15 cellular contexts compared by ENCODE assay signal in the genomic region with DNA sequence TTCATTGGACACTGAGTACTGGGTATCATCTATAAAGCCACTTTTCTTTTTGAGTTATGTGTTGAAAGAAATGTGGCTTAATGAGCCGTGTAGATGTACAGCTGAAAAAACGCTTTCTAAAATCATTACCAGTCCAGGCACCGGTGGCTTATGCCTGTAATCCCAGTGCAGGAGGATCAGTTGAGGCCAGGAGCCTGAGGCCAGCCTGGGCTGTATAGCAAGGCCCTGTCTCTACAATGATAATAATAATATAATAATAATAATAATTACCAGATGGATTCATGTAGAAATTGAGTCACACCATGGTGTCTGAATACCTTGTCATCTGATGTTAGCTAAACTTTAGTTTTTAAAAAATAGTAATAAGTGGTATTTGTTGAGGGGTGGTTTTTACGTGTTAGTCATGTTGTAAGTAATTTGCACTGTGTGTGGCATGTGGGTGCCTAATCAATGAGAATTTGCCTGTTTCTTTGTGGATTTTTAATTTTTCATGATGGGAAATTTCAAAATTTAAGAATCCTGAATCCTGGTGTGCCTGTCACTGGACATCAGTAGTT. TPM values are rescaled to one million over a fixed set of nuclear protein-coding genes. Genes with fewer than 3 reads are reported as not detected.
DNase-seq lines count a peak whose midpoint lies in the region; ATAC-seq, FAIRE-seq and TF ChIP-seq lines count a peak whose summit lies in the region.
"Had no signal": no experiment of that assay in that cellular context is flagged by ENCODE, and none has a peak within 500 bp of the region (broad histone marks: within the 10 kb centered on the region; RNA-seq: fewer than 3 reads in every experiment).

No MANE protein-coding gene starts in this region.

- no peaks in the 10 kb centered on the region for H3K9me3 ChIP-seq in mucosa of descending colon

- no peaks in the 10 kb centered on the region for H3K27me3 Mint-ChIP-seq in T-helper 2 cell treated with Interferon-gamma antibody and Interleukin-4, amounts not matched to agents 5 μg/mL and 100 μg/mL, for 36 hours (ENCODE audit: low read depth)
- no peaks in the 10 kb centered on the region for H3K27me3 Mint-ChIP-seq in activated T-helper 17 cell treated with anti-CD3 and anti-CD28 coated beads, Interleukin-2, amount 50 U/mL, for 72 hours
- no peaks in the 10 kb centered on the region for H3K27me3 Mint-ChIP-seq in nephron (ENCODE audit: low read depth)

- H3K4me3 Mint-ChIP-seq in T-helper 2 cell treated with Interferon-gamma antibody and Interleukin-4, amounts not matched to agents 5 μg/mL and 100 μg/mL, for 36 hours: peak overlapping the region; percentile 78
- peak overlapping the region; percentile 98 for H3K4me3 Mint-ChIP-seq in activated T-helper 17 cell treated with anti-CD3 and anti-CD28 coated beads, Interleukin-2, amount 50 U/mL, for 72 hours
- H3K4me3 Mint-ChIP-seq in nephron: no peak overlapping the region

- intact Hi-C loops in mucosa of descending colon (cut with DNase I, micrococcal nuclease): no loop called here

- peak; percentile 42 for FAIRE-seq in GM19239 (lab: Jason Lieb, UNC)
- FAIRE-seq: A204.1, GM12892 had no signal

- H3K4me1 Mint-ChIP-seq in T-helper 2 cell treated with Interferon-gamma antibody and Interleukin-4, amounts not matched to agents 5 μg/mL and 100 μg/mL, for 36 hours (ENCODE audit: low read depth): peaks cover 73% of the 10 kb centered on the region
- peaks cover 71% of the 10 kb centered on the region for H3K4me1 Mint-ChIP-seq in activated T-helper 17 cell treated with anti-CD3 and anti-CD28 coated beads, Interleukin-2, amount 50 U/mL, for 72 hours
- peaks cover 82% of the 10 kb centered on the region for H3K4me1 Mint-ChIP-seq in nephron

- H3K4me3 ChIP-seq in mucosa of descending colon: no peak overlapping the region

- TF ChIP-seq CTCF in nephron (IDR thresholded peaks at IDR 0.05; ENCODE audit: unreplicated experiment in 3 of 3) (no peak), mucosa of descending colon (IDR thresholded peaks at IDR 0.05) (no peak)

- H3K36me3 Mint-ChIP-seq in T-helper 2 cell treated with Interferon-gamma antibody and Interleukin-4, amounts not matched to agents 5 μg/mL and 100 μg/mL, for 36 hours (ENCODE audit: low read depth): peaks cover 27% of the 10 kb centered on the region
- H3K36me3 Mint-ChIP-seq in activated T-helper 17 cell treated with anti-CD3 and anti-CD28 coated beads, Interleukin-2, amount 50 U/mL, for 72 hours (ENCODE audit: low read depth): peaks cover 78% of the 10 kb centered on the region
- H3K36me3 Mint-ChIP-seq in nephron (ENCODE audit: low read depth): peaks cover 6% of the 10 kb centered on the region

- peak overlapping the region; percentile 88 for H3K27ac Mint-ChIP-seq in T-helper 2 cell treated with Interferon-gamma antibody and Interleukin-4, amounts not matched to agents 5 μg/mL and 100 μg/mL, for 36 hours
- peak overlapping the region; percentile 62 for H3K27ac Mint-ChIP-seq in activated T-helper 17 cell treated with anti-CD3 and anti-CD28 coated beads, Interleukin-2, amount 50 U/mL, for 72 hours
- peak overlapping the region; percentile 37 to 52 (median 43) for H3K27ac Mint-ChIP-seq in nephron

- no peaks in the 10 kb centered on the region for H3K9me3 Mint-ChIP-seq in T-helper 2 cell treated with Interferon-gamma antibody and Interleukin-4, amounts not matched to agents 5 μg/mL and 100 μg/mL, for 36 hours
- H3K9me3 Mint-ChIP-seq in activated T-helper 17 cell treated with anti-CD3 and anti-CD28 coated beads, Interleukin-2, amount 50 U/mL, for 72 hours: no peaks in the 10 kb centered on the region
- H3K9me3 Mint-ChIP-seq in nephron: no peaks in the 10 kb centered on the region

- no peak for DNase-seq in T-helper 2 cell treated with Interferon-gamma antibody and Interleukin-4, amounts not matched to agents 5 μg/mL and 100 μg/mL, for 36 hours (ENCODE audit: low spot score)
- DNase-seq in T-helper 2 cell: no peak
- DNase-seq in GM19239 (ENCODE audit: insufficient read length, low spot score): no peak
- DNase-seq in glomerular visceral epithelial cell (ENCODE audit: extremely low spot score): no peak
- DNase-seq in mucosa of descending colon: no peak
- no peak for DNase-seq in epidermal melanocyte (ENCODE audit: insufficient read length, low spot score)
- DNase-seq: dermis blood vessel endothelial cell, hippocampal formation, Kasumi-1, SHP77 treated with DMSO at 0.1 percent for 48 hours had no signal

- H3K4me1 ChIP-seq in mucosa of descending colon (ENCODE audit: low read depth): peaks cover 7% of the 10 kb centered on the region

- no peaks in the 10 kb centered on the region for H3K36me3 ChIP-seq in mucosa of descending colon (ENCODE audit: low read depth)

- peak; percentile 41 for ATAC-seq in activated T-helper 17 cell treated with anti-CD3 and anti-CD28 coated beads, Interleukin-2, amount 50 U/mL, for 72 hours (replicated peaks)
- no peak for ATAC-seq in mucosa of descending colon
- ATAC-seq: HCT116 had no signal

RNA-seq across cellular contexts. Expression of gene NCK2, which starts 30.1 kb away (rescaled TPM):
- total RNA-seq in activated T-helper 17 cell treated with anti-CD3 and anti-CD28 coated beads, Interleukin-2, amount 50 U/mL, for 72 hours: 10 to 100 TPM; 75.4 to 85.4 TPM
- 10 to 100 TPM; 52.2 to 66.4 (median 57.6) TPM for total RNA-seq in mucosa of descending colon

Comparison
In these comparisons a context has a peak if more than half of its experiments do, and no peak if none do; other contexts are left out.
1. H3K4me3 Mint-ChIP-seq: peak in T-helper 2 cell treated with Interferon-gamma antibody and Interleukin-4, amounts not matched to agents 5 μg/mL and 100 μg/mL, for 36 hours (single experiment) and activated T-helper 17 cell treated with anti-CD3 and anti-CD28 coated beads, Interleukin-2, amount 50 U/mL, for 72 hours (single experiment); none in nephron (0 of 3).
2. Peak in every context shown above with its lines, with median percentiles within 50 percentile points of each other: H3K27ac Mint-ChIP-seq.